1 cellular context compared by ENCODE assay signal in the genomic region with DNA sequence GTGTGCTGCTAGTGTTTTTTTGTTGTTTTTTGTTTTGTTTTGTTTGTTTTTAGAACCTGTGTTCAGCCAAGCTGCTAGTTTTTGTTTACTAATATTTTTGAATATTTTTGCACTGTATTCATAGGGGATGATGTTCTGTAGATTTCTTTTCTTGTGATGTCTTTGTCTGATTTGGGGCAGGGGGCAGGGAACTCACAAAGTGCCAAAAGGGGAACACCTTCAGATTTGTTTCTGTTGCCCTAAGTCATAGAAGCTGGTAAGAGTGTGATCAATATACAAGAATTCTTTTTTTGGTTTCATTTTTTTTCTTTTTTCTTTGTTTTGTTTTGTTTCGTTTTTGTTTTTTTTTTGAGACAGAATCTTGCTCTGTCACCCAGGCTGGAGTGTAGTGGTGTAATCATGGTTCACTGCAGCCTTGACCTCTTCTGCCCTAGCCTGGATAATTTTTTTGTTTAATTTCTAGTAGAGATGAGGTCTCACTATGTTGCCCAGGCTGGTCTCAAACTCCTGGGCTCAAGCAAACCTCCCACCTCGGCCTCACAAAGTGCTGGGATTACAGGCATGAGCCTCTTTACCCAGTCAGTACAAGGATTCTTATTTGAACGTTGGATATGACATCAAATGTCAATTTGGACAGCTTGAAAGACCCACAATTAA.
TF ChIP-seq lines count a peak whose summit lies in the region.

No MANE protein-coding gene starts in this region.

TF ChIP-seq in HepG2, 621 proteins besides CTCF, POLR2A, EP300 and RAD21 (continued from another document and continues in another):
- TF ChIP-seq, protein P1, sequence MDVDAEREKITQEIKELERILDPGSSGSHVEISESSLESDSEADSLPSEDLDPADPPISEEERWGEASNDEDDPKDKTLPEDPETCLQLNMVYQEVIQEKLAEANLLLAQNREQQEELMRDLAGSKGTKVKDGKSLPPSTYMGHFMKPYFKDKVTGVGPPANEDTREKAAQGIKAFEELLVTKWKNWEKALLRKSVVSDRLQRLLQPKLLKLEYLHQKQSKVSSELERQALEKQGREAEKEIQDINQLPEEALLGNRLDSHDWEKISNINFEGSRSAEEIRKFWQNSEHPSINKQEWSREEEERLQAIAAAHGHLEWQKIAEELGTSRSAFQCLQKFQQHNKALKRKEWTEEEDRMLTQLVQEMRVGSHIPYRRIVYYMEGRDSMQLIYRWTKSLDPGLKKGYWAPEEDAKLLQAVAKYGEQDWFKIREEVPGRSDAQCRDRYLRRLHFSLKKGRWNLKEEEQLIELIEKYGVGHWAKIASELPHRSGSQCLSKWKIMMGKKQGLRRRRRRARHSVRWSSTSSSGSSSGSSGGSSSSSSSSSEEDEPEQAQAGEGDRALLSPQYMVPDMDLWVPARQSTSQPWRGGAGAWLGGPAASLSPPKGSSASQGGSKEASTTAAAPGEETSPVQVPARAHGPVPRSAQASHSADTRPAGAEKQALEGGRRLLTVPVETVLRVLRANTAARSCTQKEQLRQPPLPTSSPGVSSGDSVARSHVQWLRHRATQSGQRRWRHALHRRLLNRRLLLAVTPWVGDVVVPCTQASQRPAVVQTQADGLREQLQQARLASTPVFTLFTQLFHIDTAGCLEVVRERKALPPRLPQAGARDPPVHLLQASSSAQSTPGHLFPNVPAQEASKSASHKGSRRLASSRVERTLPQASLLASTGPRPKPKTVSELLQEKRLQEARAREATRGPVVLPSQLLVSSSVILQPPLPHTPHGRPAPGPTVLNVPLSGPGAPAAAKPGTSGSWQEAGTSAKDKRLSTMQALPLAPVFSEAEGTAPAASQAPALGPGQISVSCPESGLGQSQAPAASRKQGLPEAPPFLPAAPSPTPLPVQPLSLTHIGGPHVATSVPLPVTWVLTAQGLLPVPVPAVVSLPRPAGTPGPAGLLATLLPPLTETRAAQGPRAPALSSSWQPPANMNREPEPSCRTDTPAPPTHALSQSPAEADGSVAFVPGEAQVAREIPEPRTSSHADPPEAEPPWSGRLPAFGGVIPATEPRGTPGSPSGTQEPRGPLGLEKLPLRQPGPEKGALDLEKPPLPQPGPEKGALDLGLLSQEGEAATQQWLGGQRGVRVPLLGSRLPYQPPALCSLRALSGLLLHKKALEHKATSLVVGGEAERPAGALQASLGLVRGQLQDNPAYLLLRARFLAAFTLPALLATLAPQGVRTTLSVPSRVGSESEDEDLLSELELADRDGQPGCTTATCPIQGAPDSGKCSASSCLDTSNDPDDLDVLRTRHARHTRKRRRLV (CRISPR knock-in tag; IDR thresholded peaks at IDR 0.05), result no peak
- TF ChIP-seq, protein P2, sequence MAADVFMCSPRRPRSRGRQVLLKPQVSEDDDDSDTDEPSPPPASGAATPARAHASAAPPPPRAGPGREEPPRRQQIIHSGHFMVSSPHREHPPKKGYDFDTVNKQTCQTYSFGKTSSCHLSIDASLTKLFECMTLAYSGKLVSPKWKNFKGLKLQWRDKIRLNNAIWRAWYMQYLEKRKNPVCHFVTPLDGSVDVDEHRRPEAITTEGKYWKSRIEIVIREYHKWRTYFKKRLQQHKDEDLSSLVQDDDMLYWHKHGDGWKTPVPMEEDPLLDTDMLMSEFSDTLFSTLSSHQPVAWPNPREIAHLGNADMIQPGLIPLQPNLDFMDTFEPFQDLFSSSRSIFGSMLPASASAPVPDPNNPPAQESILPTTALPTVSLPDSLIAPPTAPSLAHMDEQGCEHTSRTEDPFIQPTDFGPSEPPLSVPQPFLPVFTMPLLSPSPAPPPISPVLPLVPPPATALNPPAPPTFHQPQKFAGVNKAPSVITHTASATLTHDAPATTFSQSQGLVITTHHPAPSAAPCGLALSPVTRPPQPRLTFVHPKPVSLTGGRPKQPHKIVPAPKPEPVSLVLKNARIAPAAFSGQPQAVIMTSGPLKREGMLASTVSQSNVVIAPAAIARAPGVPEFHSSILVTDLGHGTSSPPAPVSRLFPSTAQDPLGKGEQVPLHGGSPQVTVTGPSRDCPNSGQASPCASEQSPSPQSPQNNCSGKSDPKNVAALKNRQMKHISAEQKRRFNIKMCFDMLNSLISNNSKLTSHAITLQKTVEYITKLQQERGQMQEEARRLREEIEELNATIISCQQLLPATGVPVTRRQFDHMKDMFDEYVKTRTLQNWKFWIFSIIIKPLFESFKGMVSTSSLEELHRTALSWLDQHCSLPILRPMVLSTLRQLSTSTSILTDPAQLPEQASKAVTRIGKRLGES (CRISPR knock-in tag; IDR thresholded peaks at IDR 0.05; ENCODE audit: borderline replicate concordance), result no peak
- TF ChIP-seq PHF21A (CRISPR knock-in tag; IDR thresholded peaks at IDR 0.05), result 0 out of 2 replicates have a peak, but pooled peaks have one; percentile 4
- TF ChIP-seq CENPX (CRISPR knock-in tag; IDR thresholded peaks at IDR 0.05), result no peak
- no peak for TF ChIP-seq ZNF160 (CRISPR knock-in tag; IDR thresholded peaks at IDR 0.05)
- no peak for TF ChIP-seq JUNB (CRISPR knock-in tag; IDR thresholded peaks at IDR 0.05; ENCODE audit: borderline replicate concordance)
- TF ChIP-seq, protein P3, sequence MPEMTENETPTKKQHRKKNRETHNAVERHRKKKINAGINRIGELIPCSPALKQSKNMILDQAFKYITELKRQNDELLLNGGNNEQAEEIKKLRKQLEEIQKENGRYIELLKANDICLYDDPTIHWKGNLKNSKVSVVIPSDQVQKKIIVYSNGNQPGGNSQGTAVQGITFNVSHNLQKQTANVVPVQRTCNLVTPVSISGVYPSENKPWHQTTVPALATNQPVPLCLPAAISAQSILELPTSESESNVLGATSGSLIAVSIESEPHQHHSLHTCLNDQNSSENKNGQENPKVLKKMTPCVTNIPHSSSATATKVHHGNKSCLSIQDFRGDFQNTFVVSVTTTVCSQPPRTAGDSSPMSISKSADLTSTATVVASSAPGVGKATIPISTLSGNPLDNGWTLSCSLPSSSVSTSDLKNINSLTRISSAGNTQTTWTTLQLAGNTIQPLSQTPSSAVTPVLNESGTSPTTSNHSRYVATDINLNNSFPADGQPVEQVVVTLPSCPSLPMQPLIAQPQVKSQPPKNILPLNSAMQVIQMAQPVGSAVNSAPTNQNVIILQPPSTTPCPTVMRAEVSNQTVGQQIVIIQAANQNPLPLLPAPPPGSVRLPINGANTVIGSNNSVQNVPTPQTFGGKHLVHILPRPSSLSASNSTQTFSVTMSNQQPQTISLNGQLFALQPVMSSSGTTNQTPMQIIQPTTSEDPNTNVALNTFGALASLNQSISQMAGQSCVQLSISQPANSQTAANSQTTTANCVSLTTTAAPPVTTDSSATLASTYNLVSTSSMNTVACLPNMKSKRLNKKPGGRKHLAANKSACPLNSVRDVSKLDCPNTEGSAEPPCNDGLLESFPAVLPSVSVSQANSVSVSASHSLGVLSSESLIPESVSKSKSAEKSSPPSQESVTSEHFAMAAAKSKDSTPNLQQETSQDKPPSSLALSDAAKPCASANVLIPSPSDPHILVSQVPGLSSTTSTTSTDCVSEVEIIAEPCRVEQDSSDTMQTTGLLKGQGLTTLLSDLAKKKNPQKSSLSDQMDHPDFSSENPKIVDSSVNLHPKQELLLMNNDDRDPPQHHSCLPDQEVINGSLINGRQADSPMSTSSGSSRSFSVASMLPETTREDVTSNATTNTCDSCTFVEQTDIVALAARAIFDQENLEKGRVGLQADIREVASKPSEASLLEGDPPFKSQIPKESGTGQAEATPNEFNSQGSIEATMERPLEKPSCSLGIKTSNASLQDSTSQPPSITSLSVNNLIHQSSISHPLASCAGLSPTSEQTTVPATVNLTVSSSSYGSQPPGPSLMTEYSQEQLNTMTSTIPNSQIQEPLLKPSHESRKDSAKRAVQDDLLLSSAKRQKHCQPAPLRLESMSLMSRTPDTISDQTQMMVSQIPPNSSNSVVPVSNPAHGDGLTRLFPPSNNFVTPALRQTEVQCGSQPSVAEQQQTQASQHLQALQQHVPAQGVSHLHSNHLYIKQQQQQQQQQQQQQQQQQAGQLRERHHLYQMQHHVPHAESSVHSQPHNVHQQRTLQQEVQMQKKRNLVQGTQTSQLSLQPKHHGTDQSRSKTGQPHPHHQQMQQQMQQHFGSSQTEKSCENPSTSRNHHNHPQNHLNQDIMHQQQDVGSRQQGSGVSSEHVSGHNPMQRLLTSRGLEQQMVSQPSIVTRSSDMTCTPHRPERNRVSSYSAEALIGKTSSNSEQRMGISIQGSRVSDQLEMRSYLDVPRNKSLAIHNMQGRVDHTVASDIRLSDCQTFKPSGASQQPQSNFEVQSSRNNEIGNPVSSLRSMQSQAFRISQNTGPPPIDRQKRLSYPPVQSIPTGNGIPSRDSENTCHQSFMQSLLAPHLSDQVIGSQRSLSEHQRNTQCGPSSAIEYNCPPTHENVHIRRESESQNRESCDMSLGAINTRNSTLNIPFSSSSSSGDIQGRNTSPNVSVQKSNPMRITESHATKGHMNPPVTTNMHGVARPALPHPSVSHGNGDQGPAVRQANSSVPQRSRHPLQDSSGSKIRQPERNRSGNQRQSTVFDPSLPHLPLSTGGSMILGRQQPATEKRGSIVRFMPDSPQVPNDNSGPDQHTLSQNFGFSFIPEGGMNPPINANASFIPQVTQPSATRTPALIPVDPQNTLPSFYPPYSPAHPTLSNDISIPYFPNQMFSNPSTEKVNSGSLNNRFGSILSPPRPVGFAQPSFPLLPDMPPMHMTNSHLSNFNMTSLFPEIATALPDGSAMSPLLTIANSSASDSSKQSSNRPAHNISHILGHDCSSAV (CRISPR knock-in tag; IDR thresholded peaks at IDR 0.05; ENCODE audit: borderline replicate concordance), result no peak
- no peak for TF ChIP-seq MATR3 (CRISPR knock-in tag; IDR thresholded peaks at IDR 0.05)
- TF ChIP-seq, protein P4, sequence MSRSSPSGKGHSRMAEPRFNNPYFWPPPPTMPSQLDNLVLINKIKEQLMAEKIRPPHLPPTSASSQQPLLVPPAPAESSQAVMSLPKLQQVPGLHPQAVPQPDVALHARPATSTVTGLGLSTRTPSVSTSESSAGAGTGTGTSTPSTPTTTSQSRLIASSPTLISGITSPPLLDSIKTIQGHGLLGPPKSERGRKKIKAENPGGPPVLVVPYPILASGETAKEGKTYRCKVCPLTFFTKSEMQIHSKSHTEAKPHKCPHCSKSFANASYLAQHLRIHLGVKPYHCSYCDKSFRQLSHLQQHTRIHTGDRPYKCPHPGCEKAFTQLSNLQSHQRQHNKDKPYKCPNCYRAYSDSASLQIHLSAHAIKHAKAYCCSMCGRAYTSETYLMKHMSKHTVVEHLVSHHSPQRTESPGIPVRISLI (CRISPR knock-in tag; IDR thresholded peaks at IDR 0.05; ENCODE audit: borderline replicate concordance), result peak; percentile 78
- TF ChIP-seq ZKSCAN1 (IDR thresholded peaks at IDR 0.05; ENCODE audit: low read length), result no peak
- no peak for TF ChIP-seq ZFP36 (IDR thresholded peaks at IDR 0.05; ENCODE audit: borderline replicate concordance, low read depth, low read length, partially characterized antibody)
- no peak for TF ChIP-seq ZSCAN21 (CRISPR knock-in tag; IDR thresholded peaks at IDR 0.05; ENCODE audit: borderline replicate concordance)
- no peak for TF ChIP-seq DNMT1 (CRISPR knock-in tag; IDR thresholded peaks at IDR 0.05)
- no peak for TF ChIP-seq ZNF44 (CRISPR knock-in tag; IDR thresholded peaks at IDR 0.05)
- no peak for TF ChIP-seq TCF7L2 (IDR thresholded peaks at IDR 0.05; ENCODE audit: low read depth, low read length)
- TF ChIP-seq KLF12 (CRISPR knock-in tag; IDR thresholded peaks at IDR 0.05; ENCODE audit: borderline replicate concordance), result no peak
- no peak for TF ChIP-seq KDM5B (CRISPR knock-in tag; IDR thresholded peaks at IDR 0.05; ENCODE audit: borderline replicate concordance)
- TF ChIP-seq WIZ (CRISPR knock-in tag; IDR thresholded peaks at IDR 0.05), result 0 out of 2 replicates have a peak, but pooled peaks have one; percentile 21
- TF ChIP-seq, protein P5, sequence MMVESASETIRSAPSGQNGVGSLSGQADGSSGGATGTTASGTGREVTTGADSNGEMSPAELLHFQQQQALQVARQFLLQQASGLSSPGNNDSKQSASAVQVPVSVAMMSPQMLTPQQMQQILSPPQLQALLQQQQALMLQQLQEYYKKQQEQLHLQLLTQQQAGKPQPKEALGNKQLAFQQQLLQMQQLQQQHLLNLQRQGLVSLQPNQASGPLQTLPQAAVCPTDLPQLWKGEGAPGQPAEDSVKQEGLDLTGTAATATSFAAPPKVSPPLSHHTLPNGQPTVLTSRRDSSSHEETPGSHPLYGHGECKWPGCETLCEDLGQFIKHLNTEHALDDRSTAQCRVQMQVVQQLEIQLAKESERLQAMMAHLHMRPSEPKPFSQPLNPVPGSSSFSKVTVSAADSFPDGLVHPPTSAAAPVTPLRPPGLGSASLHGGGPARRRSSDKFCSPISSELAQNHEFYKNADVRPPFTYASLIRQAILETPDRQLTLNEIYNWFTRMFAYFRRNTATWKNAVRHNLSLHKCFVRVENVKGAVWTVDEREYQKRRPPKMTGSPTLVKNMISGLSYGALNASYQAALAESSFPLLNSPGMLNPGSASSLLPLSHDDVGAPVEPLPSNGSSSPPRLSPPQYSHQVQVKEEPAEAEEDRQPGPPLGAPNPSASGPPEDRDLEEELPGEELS (CRISPR knock-in tag; IDR thresholded peaks at IDR 0.05), result peak; percentile 66
- TF ChIP-seq, protein P6, sequence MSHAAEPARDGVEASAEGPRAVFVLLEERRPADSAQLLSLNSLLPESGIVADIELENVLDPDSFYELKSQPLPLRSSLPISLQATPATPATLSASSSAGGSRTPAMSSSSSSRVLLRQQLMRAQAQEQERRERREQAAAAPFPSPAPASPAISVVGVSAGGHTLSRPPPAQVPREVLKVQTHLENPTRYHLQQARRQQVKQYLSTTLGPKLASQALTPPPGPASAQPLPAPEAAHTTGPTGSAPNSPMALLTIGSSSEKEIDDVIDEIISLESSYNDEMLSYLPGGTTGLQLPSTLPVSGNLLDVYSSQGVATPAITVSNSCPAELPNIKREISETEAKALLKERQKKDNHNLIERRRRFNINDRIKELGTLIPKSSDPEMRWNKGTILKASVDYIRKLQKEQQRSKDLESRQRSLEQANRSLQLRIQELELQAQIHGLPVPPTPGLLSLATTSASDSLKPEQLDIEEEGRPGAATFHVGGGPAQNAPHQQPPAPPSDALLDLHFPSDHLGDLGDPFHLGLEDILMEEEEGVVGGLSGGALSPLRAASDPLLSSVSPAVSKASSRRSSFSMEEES (CRISPR knock-in tag; IDR thresholded peaks at IDR 0.05), result no peak
- TF ChIP-seq MBD4 (IDR thresholded peaks at IDR 0.05; ENCODE audit: borderline replicate concordance, low read length), result no peak
- TF ChIP-seq, protein P7, sequence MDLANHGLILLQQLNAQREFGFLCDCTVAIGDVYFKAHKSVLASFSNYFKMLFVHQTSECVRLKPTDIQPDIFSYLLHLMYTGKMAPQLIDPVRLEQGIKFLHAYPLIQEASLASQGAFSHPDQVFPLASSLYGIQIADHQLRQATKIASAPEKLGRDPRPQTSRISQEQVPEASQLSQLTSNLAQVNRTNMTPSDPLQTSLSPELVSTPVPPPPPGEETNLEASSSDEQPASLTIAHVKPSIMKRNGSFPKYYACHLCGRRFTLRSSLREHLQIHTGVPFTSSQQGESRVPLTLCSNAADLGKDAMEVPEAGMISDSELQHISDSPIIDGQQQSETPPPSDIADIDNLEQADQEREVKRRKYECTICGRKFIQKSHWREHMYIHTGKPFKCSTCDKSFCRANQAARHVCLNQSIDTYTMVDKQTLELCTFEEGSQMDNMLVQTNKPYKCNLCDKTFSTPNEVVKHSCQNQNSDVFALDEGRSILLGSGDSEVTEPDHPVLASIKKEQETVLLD (CRISPR knock-in tag; IDR thresholded peaks at IDR 0.05; ENCODE audit: low read depth), result no peak
- no peak for TF ChIP-seq PCBP2 (optimal IDR thresholded peaks at IDR 0.05; ENCODE audit: low read depth, low read length, poor library complexity, severe bottlenecking)
- no peak for TF ChIP-seq ZFYVE20 (CRISPR knock-in tag; IDR thresholded peaks at IDR 0.05; ENCODE audit: borderline replicate concordance, low read depth)
- peak; percentile 49; the same call in 1 of the 2 replicates for TF ChIP-seq SPEN (CRISPR knock-in tag; IDR thresholded peaks at IDR 0.05; ENCODE audit: low read depth)
- peak; percentile 18; the same call in 1 of the 2 replicates for TF ChIP-seq ZBTB21 (CRISPR knock-in tag; IDR thresholded peaks at IDR 0.05)
- peak; percentile 62 for TF ChIP-seq GATAD2A (CRISPR knock-in tag; IDR thresholded peaks at IDR 0.05)
